ENCODE assay signal across 12 cellular contexts in genomic region chrX:39667746-39668507, GRCh38.
DNase-seq lines count a peak whose midpoint lies in the region; ATAC-seq, FAIRE-seq and TF ChIP-seq lines count a peak whose summit lies in the region.
"Had no signal": no experiment of that assay in that cellular context is flagged by ENCODE, and none has a peak within 500 bp of the region (broad histone marks: within the 10 kb centered on the region; RNA-seq: fewer than 3 reads in every experiment).

No MANE protein-coding gene starts in this region.

- H3K36me3 ChIP-seq in astrocyte (ENCODE audit: insufficient read depth, low read length) (no peaks in the 10 kb centered on the region), Peyer's patch (no peaks in the 10 kb centered on the region)

- peak; percentile 81 for FAIRE-seq in astrocyte (lab: Jason Lieb, UNC)

- no peak overlapping the region for H3K4me2 ChIP-seq in astrocyte (ENCODE audit: low read length)

- H3K27ac Mint-ChIP-seq in astrocyte (ENCODE audit: unreplicated experiment) = no peak overlapping the region
- H3K27ac Mint-ChIP-seq: H9 had no signal

- no peaks in the 10 kb centered on the region for H3K79me2 ChIP-seq in astrocyte (ENCODE audit: insufficient read depth, low read length)

- peaks cover 4% of the 10 kb centered on the region for H3K4me1 Mint-ChIP-seq in astrocyte (ENCODE audit: low read depth, unreplicated experiment)

- TF ChIP-seq CTCF in astrocyte (IDR thresholded peaks at IDR 0.05; ENCODE audit: insufficient read depth, low read depth, low read length) (no peak), Peyer's patch (IDR thresholded peaks at IDR 0.05) (no peak)

- H3K4me1 ChIP-seq in astrocyte (ENCODE audit: insufficient read depth, low read length) (peaks cover 6% of the 10 kb centered on the region), Peyer's patch (no peaks in the 10 kb centered on the region)
- H3K4me1 ChIP-seq: Caco-2 had no signal

- ATAC-seq in HG03460 (IDR thresholded peaks at IDR 0.05; ENCODE audit: unreplicated experiment) = no peak
- ATAC-seq in GM19455 (IDR thresholded peaks at IDR 0.05; ENCODE audit: unreplicated experiment) = no peak

- H3K27me3 ChIP-seq in astrocyte (ENCODE audit: insufficient read depth, low read length) (no peaks in the 10 kb centered on the region), Peyer's patch (no peaks in the 10 kb centered on the region)

- H3K9me3 ChIP-seq in astrocyte (ENCODE audit: insufficient read depth, low read depth, low read length) = no peaks in the 10 kb centered on the region
- no peaks in the 10 kb centered on the region for H3K9me3 ChIP-seq in Peyer's patch
- H3K9me3 ChIP-seq: Caco-2 had no signal

- H3K4me3 ChIP-seq in astrocyte (ENCODE audit: insufficient read depth, low read depth, low read length) (no peak overlapping the region), Peyer's patch (no peak overlapping the region)

- H3K36me3 Mint-ChIP-seq in astrocyte (ENCODE audit: low read depth, unreplicated experiment) = no peaks in the 10 kb centered on the region

- H2AFZ ChIP-seq in astrocyte (ENCODE audit: low read depth, low read length) = no peak overlapping the region

- H3K27me3 Mint-ChIP-seq in astrocyte (ENCODE audit: low read depth, unreplicated experiment) = peaks cover 7% of the 10 kb centered on the region

- H4K20me1 ChIP-seq in astrocyte (ENCODE audit: insufficient read depth, low read length) = no peaks in the 10 kb centered on the region

- H3K27ac ChIP-seq in astrocyte (ENCODE audit: low read depth, low read length) (no peak overlapping the region), Peyer's patch (no peak overlapping the region)

- no peak overlapping the region for H3K9ac ChIP-seq in astrocyte (ENCODE audit: low read length)

- DNase-seq in NCI-H1694 treated with DMSO at 0.1 percent for 48 hours (lab: John Stamatoyannopoulos, UW) (peak; percentile 29), NCI-H1694 (lab: John Stamatoyannopoulos, UW) (no peak), NCI-H524 treated with DMSO at 0.1 percent for 48 hours (lab: John Stamatoyannopoulos, UW) (peak; percentile 45), astrocyte (ENCODE audit: low read depth) (no peak), renal cortical epithelial cell (ENCODE audit: low read depth) (peak; percentile 18), Peyer's patch (no peak)
- DNase-seq: Caco-2, H9, MM.1S, NCI-H2029 treated with DMSO at 0.1 percent for 48 hours had no signal

- no peaks in the 10 kb centered on the region for H3K9me3 Mint-ChIP-seq in astrocyte (ENCODE audit: unreplicated experiment)

- no peak for TF ChIP-seq POLR2A in Peyer's patch (IDR thresholded peaks at IDR 0.05)

- no peak overlapping the region for H3K4me3 Mint-ChIP-seq in astrocyte (ENCODE audit: unreplicated experiment)
- H3K4me3 Mint-ChIP-seq: H9 had no signal

Comparison
In these comparisons a context has a peak if more than half of its experiments do, and no peak if none do; other contexts are left out.
1. DNase-seq: peak in NCI-H1694 treated with DMSO at 0.1 percent for 48 hours (single experiment), NCI-H524 treated with DMSO at 0.1 percent for 48 hours (single experiment) and renal cortical epithelial cell (single experiment); none in NCI-H1694 (single experiment), astrocyte (single experiment) and Peyer's patch (0 of 3).